Comparison of ENCODE assay signal across 10 cellular contexts in genomic region chr10:123156091-123156490, GRCh38. TPM values are rescaled to one million over a fixed set of nuclear protein-coding genes. Genes with fewer than 3 reads are reported as not detected.
DNase-seq lines count a peak whose midpoint lies in the region; ATAC-seq and TF ChIP-seq lines count a peak whose summit lies in the region.
"Had no signal": no experiment of that assay in that cellular context is flagged by ENCODE, and none has a peak within 500 bp of the region (broad histone marks: within the 10 kb centered on the region; RNA-seq: fewer than 3 reads in every experiment).

No MANE protein-coding gene starts in this region.

- no peaks in the 10 kb centered on the region; the same call in 1 of the 2 replicates for H3K27me3 ChIP-seq in OCI-LY1 (ENCODE audit: insufficient read depth, low read length)
- peaks cover 24% of the 10 kb centered on the region for H3K27me3 ChIP-seq in smooth muscle cell (ENCODE audit: low read depth)

- peak overlapping the region; percentile 61 for H3K27ac Mint-ChIP-seq in activated naive CD4-positive, alpha-beta T cell treated with anti-CD3 and anti-CD28 coated beads, Interleukin-2, amount 10 ng/mL, durations not matched to agents 7 days and 5 days
- peak overlapping the region; percentile 1 for H3K27ac Mint-ChIP-seq in central memory CD8-positive, alpha-beta T cell (ENCODE audit: low read depth)

- H3K27ac ChIP-seq in OCI-LY1 (ENCODE audit: low read depth, low read length, poor library complexity, severe bottlenecking) (no peak overlapping the region), smooth muscle cell (ENCODE audit: low read depth) (no peak overlapping the region)

- H3K9me3 ChIP-seq in OCI-LY1 (ENCODE audit: low read length) (no peaks in the 10 kb centered on the region), smooth muscle cell (replicated peaks; ENCODE audit: low read depth) (no peaks in the 10 kb centered on the region)

- H3K9ac ChIP-seq in OCI-LY1 (ENCODE audit: low read length) (peak overlapping the region; percentile 99; the same call in 1 of the 2 replicates), smooth muscle cell (ENCODE audit: low read depth) (no peak overlapping the region)

- peaks cover 6% of the 10 kb centered on the region for H3K27me3 Mint-ChIP-seq in activated naive CD4-positive, alpha-beta T cell treated with anti-CD3 and anti-CD28 coated beads, Interleukin-2, amount 10 ng/mL, durations not matched to agents 7 days and 5 days
- H3K27me3 Mint-ChIP-seq in central memory CD8-positive, alpha-beta T cell, result no peaks in the 10 kb centered on the region

- H3K79me2 ChIP-seq in OCI-LY1 (ENCODE audit: insufficient read depth, low read length) (peaks cover 58% of the 10 kb centered on the region), smooth muscle cell (ENCODE audit: low read depth) (peaks cover 56% of the 10 kb centered on the region)

- H3K4me3 Mint-ChIP-seq in activated naive CD4-positive, alpha-beta T cell treated with anti-CD3 and anti-CD28 coated beads, Interleukin-2, amount 10 ng/mL, durations not matched to agents 7 days and 5 days, result peak overlapping the region; percentile 98
- peak overlapping the region; percentile 99 for H3K4me3 Mint-ChIP-seq in central memory CD8-positive, alpha-beta T cell

- no peaks in the 10 kb centered on the region for H3F3A ChIP-seq in OCI-LY1 (ENCODE audit: insufficient read depth, low read length)
- H3F3A ChIP-seq in smooth muscle cell (ENCODE audit: low read depth), result no peaks in the 10 kb centered on the region

- no peak for ATAC-seq in central memory CD8-positive, alpha-beta T cell (replicated peaks; ENCODE audit: extremely low read depth, poor library complexity, severe bottlenecking)
- no peak for ATAC-seq in HG02840 (IDR thresholded peaks at IDR 0.05; ENCODE audit: low FRiP score, unreplicated experiment)
- ATAC-seq: left lobe of liver had no signal

- H3K4me2 ChIP-seq in OCI-LY1 (ENCODE audit: low read length) (peak overlapping the region; percentile 73), smooth muscle cell (peak overlapping the region; percentile 87)

- H3K4me1 ChIP-seq in OCI-LY1 (ENCODE audit: insufficient read depth, low read length, severe bottlenecking), result peaks cover 68% of the 10 kb centered on the region
- H3K4me1 ChIP-seq in smooth muscle cell (ENCODE audit: low read depth), result peaks cover 22% of the 10 kb centered on the region

- no peaks in the 10 kb centered on the region for H3K9me3 Mint-ChIP-seq in activated naive CD4-positive, alpha-beta T cell treated with anti-CD3 and anti-CD28 coated beads, Interleukin-2, amount 10 ng/mL, durations not matched to agents 7 days and 5 days
- H3K9me3 Mint-ChIP-seq in central memory CD8-positive, alpha-beta T cell, result no peaks in the 10 kb centered on the region

- no peak for DNase-seq in activated naive CD4-positive, alpha-beta T cell treated with anti-CD3 and anti-CD28 coated beads, Interleukin-2, amount 10 ng/mL, durations not matched to agents 7 days and 5 days
- DNase-seq in activated naive CD4-positive, alpha-beta T cell (lab: John Stamatoyannopoulos, UW), result no peak
- no peak for DNase-seq in central memory CD8-positive, alpha-beta T cell (ENCODE audit: low spot score in 2 of 2)
- DNase-seq in smooth muscle cell (lab: John Stamatoyannopoulos, UW; ENCODE audit: unreplicated experiment) (no peak), DMS79 treated with DMSO at 0.1 percent for 48 hours (lab: John Stamatoyannopoulos, UW) (no peak), NCI-H187 treated with DMSO at 0.1 percent for 48 hours (lab: John Stamatoyannopoulos, UW) (no peak)
- DNase-seq: activated CD4-positive, alpha-beta T cell treated with anti-CD3 and anti-CD28 coated beads, Interleukin-2, amount 50 U/mL, for 4 hours had no signal

- no peak for TF ChIP-seq CTCF in OCI-LY1 (IDR thresholded peaks at IDR 0.05; ENCODE audit: low read length)
- no peak for TF ChIP-seq CTCF in smooth muscle cell (IDR thresholded peaks at IDR 0.05; ENCODE audit: borderline replicate concordance, insufficient read depth, poor library complexity, severe bottlenecking)

- peaks cover 79% of the 10 kb centered on the region for H3K4me1 Mint-ChIP-seq in activated naive CD4-positive, alpha-beta T cell treated with anti-CD3 and anti-CD28 coated beads, Interleukin-2, amount 10 ng/mL, durations not matched to agents 7 days and 5 days
- peaks cover 70% of the 10 kb centered on the region for H3K4me1 Mint-ChIP-seq in central memory CD8-positive, alpha-beta T cell

- H4K20me1 ChIP-seq in OCI-LY1 (ENCODE audit: insufficient read depth, low read length) (no peaks in the 10 kb centered on the region), smooth muscle cell (ENCODE audit: low read depth) (peaks cover 63% of the 10 kb centered on the region)

- CTCF ChIA-PET in activated naive CD4-positive, alpha-beta T cell treated with anti-CD3 and anti-CD28 coated beads, Interleukin-2, amount 10 ng/mL, durations not matched to agents 7 days and 5 days (lab: Charles Lee), result interaction anchor here (1.8 kb wide), 1 partner anchor 86 kb away, joined by 3 read pairs; no protein-coding TSS in a partner anchor

- WGBS in smooth muscle cell (ENCODE audit: low lambda C conversion rate), result 98% methylated on average over 2 of the region's 2 CpGs

- H2AFZ ChIP-seq in OCI-LY1 (ENCODE audit: low read length) (no peak overlapping the region), smooth muscle cell (ENCODE audit: low read depth) (no peak overlapping the region)

- H3K36me3 ChIP-seq in OCI-LY1 (ENCODE audit: insufficient read depth, low read length) (peaks cover 64% of the 10 kb centered on the region), smooth muscle cell (ENCODE audit: low read depth) (peaks cover 8% of the 10 kb centered on the region)

- peaks cover 54% of the 10 kb centered on the region for H3K36me3 Mint-ChIP-seq in activated naive CD4-positive, alpha-beta T cell treated with anti-CD3 and anti-CD28 coated beads, Interleukin-2, amount 10 ng/mL, durations not matched to agents 7 days and 5 days
- peaks cover 38% of the 10 kb centered on the region for H3K36me3 Mint-ChIP-seq in central memory CD8-positive, alpha-beta T cell (ENCODE audit: insufficient read depth)

- no peaks in the 10 kb centered on the region for H3K9me2 ChIP-seq in OCI-LY1 (ENCODE audit: low read depth, low read length)

- peak overlapping the region; percentile 83 for H3K4me3 ChIP-seq in OCI-LY1 (ENCODE audit: low read depth, low read length, poor library complexity, severe bottlenecking)
- H3K4me3 ChIP-seq in smooth muscle cell, result peak overlapping the region; percentile 97

RNA-seq across cellular contexts. Expression of gene BUB3, which starts 1.9 kb away (rescaled TPM):
- total RNA-seq in smooth muscle cell, result 78.4 and 95.2 TPM in 2 replicates
- polyA plus RNA-seq in smooth muscle cell, result 75.3 and 81.6 TPM in 2 replicates

RNA-seq across cellular contexts. Expression of gene HMX2, which starts 8.2 kb away (rescaled TPM):
- not detected in 2 replicates for total RNA-seq in smooth muscle cell
- not detected in 2 replicates for polyA plus RNA-seq in smooth muscle cell
- total RNA-seq: left lobe of liver had no signal

RNA-seq across cellular contexts. Expression of gene HMX3, which starts 20.3 kb away (rescaled TPM):
- not detected in 2 replicates for total RNA-seq in smooth muscle cell
- not detected in 2 replicates for polyA plus RNA-seq in smooth muscle cell
